In the genomic region with DNA sequence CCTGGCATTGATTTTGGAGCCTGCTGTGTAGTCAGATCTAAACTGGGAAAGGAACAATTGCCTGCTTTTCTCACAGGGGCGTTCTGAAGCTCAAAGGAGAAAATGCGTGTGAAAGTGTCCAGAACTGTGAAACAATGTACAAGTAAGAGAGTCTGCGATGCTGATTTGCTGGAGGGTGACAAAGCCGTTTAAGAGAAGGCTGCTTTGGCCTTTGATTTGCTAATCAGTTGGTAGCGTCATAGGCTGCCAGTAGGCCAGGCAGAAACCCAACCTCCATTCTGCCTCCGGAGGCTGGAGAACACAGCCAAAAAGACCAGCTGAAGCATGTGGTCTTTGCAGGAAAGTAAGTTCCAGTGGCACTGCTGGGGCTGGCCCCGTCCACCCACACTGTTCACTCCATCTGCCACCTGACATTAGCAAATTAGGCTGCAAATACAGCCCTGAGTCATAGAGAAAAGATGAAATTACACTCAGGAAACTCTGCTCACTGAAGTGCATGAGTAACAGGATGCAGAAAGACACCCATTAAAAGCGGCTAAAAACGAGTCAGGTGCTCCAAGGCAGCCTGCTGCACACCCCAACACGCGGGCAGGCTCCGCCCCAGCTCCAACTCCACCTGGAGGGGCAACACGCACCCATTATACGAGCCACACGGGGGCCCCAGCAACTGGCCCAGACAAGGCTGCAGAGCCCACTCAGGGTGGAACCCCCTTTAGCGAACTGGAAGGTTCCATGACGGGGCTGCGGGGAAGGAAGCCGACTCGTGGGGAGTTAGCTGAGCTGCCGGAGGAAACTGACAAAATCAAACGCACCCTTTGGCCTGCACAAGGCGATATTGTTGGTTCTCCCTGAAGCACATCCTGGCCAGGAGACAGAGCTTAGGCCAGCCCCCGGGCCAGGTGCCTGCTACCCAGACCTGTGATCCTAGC, we compare ENCODE assay signal across 9 cellular contexts. TPM values are rescaled to one million over a fixed set of nuclear protein-coding genes. Genes with fewer than 3 reads are reported as not detected.
DNase-seq lines count a peak whose midpoint lies in the region; ATAC-seq and TF ChIP-seq lines count a peak whose summit lies in the region.
"Had no signal": no experiment of that assay in that cellular context is flagged by ENCODE, and none has a peak within 500 bp of the region (broad histone marks: within the 10 kb centered on the region; RNA-seq: fewer than 3 reads in every experiment).

No MANE protein-coding gene starts in this region.

- peak overlapping the region; percentile 95 for H3K27ac Mint-ChIP-seq in activated CD4-positive, alpha-beta T cell treated with anti-CD3 and anti-CD28 coated beads for 36 hours
- H3K27ac Mint-ChIP-seq in chondrocyte (ENCODE audit: unreplicated experiment) = no peak overlapping the region
- peak overlapping the region; percentile 25 to 88 (median 81) for H3K27ac Mint-ChIP-seq in naive B cell
- H3K27ac Mint-ChIP-seq in stimulated activated naive CD8-positive, alpha-beta T cell treated with anti-CD3 and anti-CD28 coated beads, Interleukin-15, amount 100 ng/mL, for 72 hours = peak overlapping the region; percentile 95 to 98

- no peaks in the 10 kb centered on the region for H3K27me3 Mint-ChIP-seq in activated CD4-positive, alpha-beta T cell treated with anti-CD3 and anti-CD28 coated beads for 36 hours
- H3K27me3 Mint-ChIP-seq in chondrocyte (ENCODE audit: low read depth) (peaks cover 2% of the 10 kb centered on the region), naive B cell (no peaks in the 10 kb centered on the region)
- no peaks in the 10 kb centered on the region for H3K27me3 Mint-ChIP-seq in stimulated activated naive CD8-positive, alpha-beta T cell treated with anti-CD3 and anti-CD28 coated beads, Interleukin-15, amount 100 ng/mL, for 72 hours

- no peaks in the 10 kb centered on the region for H3K9me3 ChIP-seq in HAP-1

- POLR2A ChIA-PET in activated CD4-positive, alpha-beta T cell treated with anti-CD3 and anti-CD28 coated beads for 36 hours (lab: Charles Lee) = interaction anchor here (0.6 to 1.1 kb wide), 3 partner anchors 13 to 246 kb away, joined by 3 to 6 read pairs (median 4); no protein-coding TSS in a partner anchor

- no peaks in the 10 kb centered on the region for H3K27me3 ChIP-seq in HAP-1 (ENCODE audit: low read depth)

- H3K9me3 Mint-ChIP-seq in activated CD4-positive, alpha-beta T cell treated with anti-CD3 and anti-CD28 coated beads for 36 hours (ENCODE audit: low read depth) = no peaks in the 10 kb centered on the region
- no peaks in the 10 kb centered on the region for H3K9me3 Mint-ChIP-seq in chondrocyte (ENCODE audit: low read depth)
- H3K9me3 Mint-ChIP-seq in naive B cell = no peaks in the 10 kb centered on the region
- no peaks in the 10 kb centered on the region for H3K9me3 Mint-ChIP-seq in stimulated activated naive CD8-positive, alpha-beta T cell treated with anti-CD3 and anti-CD28 coated beads, Interleukin-15, amount 100 ng/mL, for 72 hours

- intact Hi-C loops in activated CD4-positive, alpha-beta T cell treated with anti-CD3 and anti-CD28 coated beads for 36 hours (cut with DNase I, micrococcal nuclease) = loop anchor here (1.0 to 5.0 kb wide), 8 partner anchors 12 to 272 kb away; a partner anchor contains a TSS

- no peak overlapping the region for H3K4me3 ChIP-seq in HAP-1

- H3K4me1 Mint-ChIP-seq in activated CD4-positive, alpha-beta T cell treated with anti-CD3 and anti-CD28 coated beads for 36 hours = peaks cover 54% of the 10 kb centered on the region
- peaks cover 7% of the 10 kb centered on the region for H3K4me1 Mint-ChIP-seq in chondrocyte (ENCODE audit: low read depth)
- peaks cover 17 to 27% (median 19%) of the 10 kb centered on the region in 3 donors for H3K4me1 Mint-ChIP-seq in naive B cell
- peaks cover 55% of the 10 kb centered on the region for H3K4me1 Mint-ChIP-seq in stimulated activated naive CD8-positive, alpha-beta T cell treated with anti-CD3 and anti-CD28 coated beads, Interleukin-15, amount 100 ng/mL, for 72 hours

- peak; percentile 85 for ATAC-seq in activated CD4-positive, alpha-beta T cell treated with anti-CD3 and anti-CD28 coated beads for 36 hours
- peak; percentile 89 to 94 for ATAC-seq in naive B cell (ENCODE audit: low read depth in 2 of 2)
- peak; percentile 87 for ATAC-seq in stimulated activated naive CD8-positive, alpha-beta T cell treated with anti-CD3 and anti-CD28 coated beads, Interleukin-15, amount 100 ng/mL, for 72 hours

- TF ChIP-seq CTCF in GM12874 (IDR thresholded peaks at IDR 0.05; ENCODE audit: insufficient read depth, low read depth, low read length) (peak; percentile 25; the same call in 1 of the 2 replicates), chondrocyte (IDR thresholded peaks at IDR 0.05) (no peak)

- H3K4me1 ChIP-seq in HAP-1 = peaks cover 23% of the 10 kb centered on the region

- in situ Hi-C loops in HAP-1 (cut with MboI; ENCODE audit: low sequenced_read_pairs) = no loop called here

- H3K4me3 Mint-ChIP-seq in activated CD4-positive, alpha-beta T cell treated with anti-CD3 and anti-CD28 coated beads for 36 hours = peak overlapping the region; percentile 37
- no peak overlapping the region for H3K4me3 Mint-ChIP-seq in chondrocyte (ENCODE audit: unreplicated experiment)
- H3K4me3 Mint-ChIP-seq in naive B cell = peak overlapping the region; percentile 55 to 88 (median 82)
- H3K4me3 Mint-ChIP-seq in stimulated activated naive CD8-positive, alpha-beta T cell treated with anti-CD3 and anti-CD28 coated beads, Interleukin-15, amount 100 ng/mL, for 72 hours = peak overlapping the region; percentile 79 to 80

- no peaks in the 10 kb centered on the region for H3K36me3 ChIP-seq in HAP-1 (replicated peaks)

- no peaks in the 10 kb centered on the region for H3K36me3 Mint-ChIP-seq in activated CD4-positive, alpha-beta T cell treated with anti-CD3 and anti-CD28 coated beads for 36 hours (ENCODE audit: low read depth)
- no peaks in the 10 kb centered on the region for H3K36me3 Mint-ChIP-seq in chondrocyte (ENCODE audit: low read depth)
- no peaks in the 10 kb centered on the region for H3K36me3 Mint-ChIP-seq in naive B cell

- CTCF ChIA-PET in activated CD4-positive, alpha-beta T cell treated with anti-CD3 and anti-CD28 coated beads for 36 hours (lab: Charles Lee) = interaction anchor here (0.5 to 1.6 kb wide), 9 partner anchors 15 to 790 kb away, joined by 3 to 16 read pairs (median 4); no protein-coding TSS in a partner anchor

- peak; percentile 86 to 99 for DNase-seq in HAP-1 (ENCODE audit: low spot score in 2 of 2)
- DNase-seq in NAMALWA (ENCODE audit: low spot score) = peak; percentile 36
- DNase-seq in activated CD4-positive, alpha-beta T cell treated with anti-CD3 and anti-CD28 coated beads for 36 hours = peak; percentile 91
- DNase-seq in chondrocyte (ENCODE audit: low spot score) = peak; percentile 71
- DNase-seq in naive B cell = peak; percentile 71
- DNase-seq in stimulated activated naive CD8-positive, alpha-beta T cell treated with anti-CD3 and anti-CD28 coated beads, Interleukin-15, amount 100 ng/mL, for 72 hours = peak; percentile 93 to 98
- no peak for DNase-seq in HuH-7.5 (ENCODE audit: low spot score)

RNA-seq across cellular contexts. Expression of a gene that starts 31.6 kb away (rescaled TPM):
- not detected for total RNA-seq in activated CD4-positive, alpha-beta T cell treated with anti-CD3 and anti-CD28 coated beads for 36 hours
- total RNA-seq in chondrocyte = not detected in 3 replicates
- 10 to 100 TPM in 5 of 6 donors, 1 to 10 TPM in 1; 4.7 to 39.3 (median 13.1) TPM for polyA plus RNA-seq in naive B cell (ENCODE audit: low read depth in 6 of 6)
- total RNA-seq: epithelial cell of proximal tubule had no signal

RNA-seq across cellular contexts. Expression of a gene that starts 36.7 kb away (rescaled TPM):
- total RNA-seq in activated CD4-positive, alpha-beta T cell treated with anti-CD3 and anti-CD28 coated beads for 36 hours = not detected
- not detected in 3 replicates for total RNA-seq in chondrocyte
- polyA plus RNA-seq in naive B cell (ENCODE audit: low read depth in 6 of 6) = 1 to 10 TPM in 1 of 6 donors, under 1 TPM in 1, not detected in 4; 0.78 to 1.4 TPM
